Comparison of ENCODE assay signal across 8 cellular contexts in the genomic region with DNA sequence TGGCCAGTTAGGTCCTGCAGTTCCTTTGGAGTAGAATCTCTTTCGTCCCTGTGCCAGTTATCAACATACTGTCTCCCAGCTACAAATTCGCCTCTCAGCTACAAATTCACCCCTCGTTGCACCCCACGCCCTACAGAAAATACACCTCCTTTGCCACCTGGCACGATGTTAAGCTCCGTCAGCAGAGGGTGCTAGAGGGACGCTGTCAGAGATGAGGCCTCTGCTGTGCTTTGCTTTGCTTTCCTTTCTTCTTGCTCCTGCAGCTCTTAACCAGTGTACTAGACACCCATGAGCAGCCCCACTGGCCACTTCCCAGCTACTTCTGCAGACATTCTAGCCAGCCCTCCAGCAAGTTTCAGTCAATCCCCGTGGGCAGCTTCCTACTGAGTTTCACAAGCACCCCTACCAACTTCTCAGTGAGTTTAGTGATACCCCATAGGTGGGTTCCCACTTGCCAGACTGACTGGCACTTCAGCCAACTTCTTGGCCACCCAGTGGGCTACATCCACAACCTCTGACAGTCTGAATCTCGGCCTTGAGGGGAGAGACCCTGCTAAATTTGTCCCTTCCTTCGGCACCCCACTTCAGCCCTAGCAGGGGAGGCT. TPM values are rescaled to one million over a fixed set of nuclear protein-coding genes. Genes with fewer than 3 reads are reported as not detected.
DNase-seq lines count a peak whose midpoint lies in the region; ATAC-seq and TF ChIP-seq lines count a peak whose summit lies in the region.

No MANE protein-coding gene starts in this region.

- H4K20me1 ChIP-seq in HCT116 (ENCODE audit: insufficient read depth): no peaks in the 10 kb centered on the region

- H3K36me3 Mint-ChIP-seq in Caco-2 (ENCODE audit: insufficient read depth, unreplicated experiment): no peaks in the 10 kb centered on the region
- H3K36me3 Mint-ChIP-seq in activated CD4-positive, alpha-beta T cell treated with anti-CD3 and anti-CD28 coated beads, Interleukin-2, amount 10 ng/mL, durations not matched to agents 24 days and 14 days (ENCODE audit: low read depth): peaks cover 4% of the 10 kb centered on the region

- POLR2A ChIA-PET in Caco-2 (lab: Charles Lee): interaction anchor here (0.6 to 1.0 kb wide), 2 partner anchors 42 to 316 kb away, joined by 3 to 7 read pairs; partner anchors contain the start of gene FAM193A
- POLR2A ChIA-PET in HCT116 (lab: Charles Lee): interaction anchor here (0.6 kb wide), 1 partner anchor 234 kb away, joined by 3 read pairs; no protein-coding TSS in a partner anchor

- no TSS peak for BruUV-seq in Caco-2 (replicated peaks; lab: Mats Ljungman, UMichigan)
- no TSS peak for BruUV-seq in HCT116 (replicated peaks; lab: Mats Ljungman, UMichigan)

- ATAC-seq in HCT116 (peak; percentile 92), HG02623 (IDR thresholded peaks at IDR 0.05; ENCODE audit: unreplicated experiment) (no peak)

- H2AFZ ChIP-seq in HCT116 (ENCODE audit: low read depth, low read length, poor library complexity, severe bottlenecking): no peak overlapping the region

- no peak overlapping the region for H3K4me3 Mint-ChIP-seq in Caco-2 (ENCODE audit: unreplicated experiment)
- no peak overlapping the region for H3K4me3 Mint-ChIP-seq in activated CD4-positive, alpha-beta T cell treated with anti-CD3 and anti-CD28 coated beads, Interleukin-2, amount 10 ng/mL, durations not matched to agents 24 days and 14 days

- H3K79me2 ChIP-seq in HCT116 (ENCODE audit: insufficient read depth, low read length): no peaks in the 10 kb centered on the region

- CTCF ChIA-PET in Caco-2 (lab: Charles Lee) (interaction anchor here (0.6 to 1.8 kb wide), 11 partner anchors 11 to 817 kb away, joined by 3 to 14 read pairs (median 5); partner anchors contain the start of genes FAM193A, HAUS3, MXD4 and POLN), HCT116 (lab: Charles Lee) (interaction anchor here (0.7 to 2.9 kb wide), 20 partner anchors 10 to 715 kb away, joined by 3 to 38 read pairs (median 4); partner anchors contain the start of genes CFAP99, HAUS3, MXD4 and POLN)

- peaks cover 9% of the 10 kb centered on the region for H3K4me1 Mint-ChIP-seq in Caco-2 (ENCODE audit: low read depth, unreplicated experiment)
- H3K4me1 Mint-ChIP-seq in activated CD4-positive, alpha-beta T cell treated with anti-CD3 and anti-CD28 coated beads, Interleukin-2, amount 10 ng/mL, durations not matched to agents 24 days and 14 days: peaks cover 8% of the 10 kb centered on the region

- WGBS in liver: 14% methylated on average over 10 of the region's 10 CpGs

- no peaks in the 10 kb centered on the region for H3K36me3 ChIP-seq in Caco-2 (ENCODE audit: control insufficient read depth, insufficient read depth, low read length)
- H3K36me3 ChIP-seq in HCT116 (ENCODE audit: control insufficient read depth in 1 of 2, insufficient read depth in 2 of 2, low read length in 2 of 2): no peaks in the 10 kb centered on the region
- H3K36me3 ChIP-seq in colonic mucosa: no peaks in the 10 kb centered on the region
- peaks cover 0 to 7% (median 2%) of the 10 kb centered on the region in 4 donors for H3K36me3 ChIP-seq in liver (ENCODE audit: control insufficient read depth in 4 of 4, insufficient read depth in 3 of 4, low read depth in 1 of 4, low read length in 3 of 4)

- H3K4me3 ChIP-seq in Caco-2 (ENCODE audit: low read depth, low read length): no peak overlapping the region
- no peak overlapping the region for H3K4me3 ChIP-seq in HCT116 (replicated peaks in 1 of 2; ENCODE audit: low read depth in 1 of 2, low read length in 2 of 2)
- no peak overlapping the region for H3K4me3 ChIP-seq in colonic mucosa
- H3K4me3 ChIP-seq in liver (ENCODE audit: low read depth in 1 of 3, low read length in 3 of 3): no peak overlapping the region

- H3K9me3 ChIP-seq in Caco-2 (no peaks in the 10 kb centered on the region), HCT116 (ENCODE audit: control insufficient read depth in 1 of 2, insufficient read depth in 1 of 2, low read depth in 1 of 2, low read length in 2 of 2) (no peaks in the 10 kb centered on the region), colonic mucosa (no peaks in the 10 kb centered on the region), liver (ENCODE audit: control insufficient read depth in 4 of 4, low read length in 3 of 4) (no peaks in the 10 kb centered on the region)

- no peaks in the 10 kb centered on the region for H3K9me3 Mint-ChIP-seq in Caco-2 (ENCODE audit: unreplicated experiment)
- no peaks in the 10 kb centered on the region for H3K9me3 Mint-ChIP-seq in activated CD4-positive, alpha-beta T cell treated with anti-CD3 and anti-CD28 coated beads, Interleukin-2, amount 10 ng/mL, durations not matched to agents 24 days and 14 days

- RAD21 ChIA-PET in HCT116 (lab: Charles Lee; ENCODE audit: low non-redundant PET in 1 of 2, low total read pairs in 2 of 2, uncharacterized antibody in 2 of 2, unreplicated experiment in 2 of 2): interaction anchor here (1.1 to 1.8 kb wide), 2 partner anchors 221 to 222 kb away, joined by 3 to 7 read pairs; no protein-coding TSS in a partner anchor

- intact Hi-C loops in Caco-2 (cut with micrococcal nuclease; ENCODE audit: unreplicated experiment): loop anchor here (1.0 to 5.0 kb wide), 3 partner anchors 197 to 249 kb away; partner anchors contain the start of genes CFAP99, RNF4 and ZFYVE28
- intact Hi-C loops in HCT116 (cut with micrococcal nuclease): loop anchor here (1.0 to 10.0 kb wide), 2 partner anchors 221 to 495 kb away; no protein-coding TSS in a partner anchor
- intact Hi-C loops in activated CD4-positive, alpha-beta T cell treated with anti-CD3 and anti-CD28 coated beads, Interleukin-2, amount 10 ng/mL, durations not matched to agents 24 days and 14 days (cut with micrococcal nuclease): loop anchor here (1.0 kb wide), 2 partner anchors 221 to 243 kb away; no protein-coding TSS in a partner anchor
- intact Hi-C loops in colonic mucosa (cut with DNase I): loop anchor here (5.0 kb wide), 1 partner anchor 222 kb away; no protein-coding TSS in a partner anchor

- TF ChIP-seq RAD21 in HCT116 (IDR thresholded peaks at IDR 0.05; ENCODE audit: low read depth) (peak; percentile 93), liver (IDR thresholded peaks at IDR 0.05) (peak; percentile 94 to 96)

- H3K27ac ChIP-seq in HCT116 (ENCODE audit: low read depth, low read length) (no peak overlapping the region), colonic mucosa (no peak overlapping the region), liver (ENCODE audit: low read depth in 1 of 2, low read length in 2 of 2) (no peak overlapping the region)

- no peak overlapping the region for H3K4me2 ChIP-seq in HCT116 (ENCODE audit: low read length)

- H3K9ac ChIP-seq in HCT116 (ENCODE audit: low read length) (no peak overlapping the region), colonic mucosa (ENCODE audit: low read depth in 2 of 2, low read length in 2 of 2) (no peak overlapping the region), liver (ENCODE audit: low read depth in 1 of 2, low read length in 2 of 2) (no peak overlapping the region)

- H3K27ac Mint-ChIP-seq in Caco-2 (ENCODE audit: unreplicated experiment): no peak overlapping the region
- H3K27ac Mint-ChIP-seq in activated CD4-positive, alpha-beta T cell treated with anti-CD3 and anti-CD28 coated beads, Interleukin-2, amount 10 ng/mL, durations not matched to agents 24 days and 14 days: no peak overlapping the region

- no peaks in the 10 kb centered on the region for H3K27me3 ChIP-seq in Caco-2 (replicated peaks; ENCODE audit: control insufficient read depth, insufficient read depth, low read length)
- H3K27me3 ChIP-seq in HCT116 (ENCODE audit: insufficient read depth, low read length): no peaks in the 10 kb centered on the region
- H3K27me3 ChIP-seq in colonic mucosa: no peaks in the 10 kb centered on the region
- H3K27me3 ChIP-seq in liver (ENCODE audit: control insufficient read depth in 4 of 4, insufficient read depth in 4 of 4, low read length in 3 of 4): no peaks in the 10 kb centered on the region

- DNase-seq in Caco-2 (peak; percentile 69 to 79), HCT116 (ENCODE audit: low read depth, low spot score) (peak; percentile 28), NCI-H345 (lab: John Stamatoyannopoulos, UW) (peak; percentile 63), colonic mucosa (peak; percentile 75)
- peak; percentile 94 for DNase-seq in activated CD4-positive, alpha-beta T cell treated with anti-CD3 and anti-CD28 coated beads, Interleukin-2, amount 10 ng/mL, durations not matched to agents 24 days and 14 days
- DNase-seq in stimulated activated CD4-positive, alpha-beta T cell treated with anti-CD3 and anti-CD28 coated beads, TNF-alpha, amount 100 ng/mL, for 1 hour (ENCODE audit: low read depth in 3 of 3, low spot score in 1 of 3): peak; percentile 43 to 71 (median 62)

- no peaks in the 10 kb centered on the region for H3K9me2 ChIP-seq in HCT116 (ENCODE audit: insufficient read depth)

- TF ChIP-seq CTCF in Caco-2 (IDR thresholded peaks at IDR 0.05; ENCODE audit: insufficient read depth in 1 of 2, low read depth in 1 of 2, low read length in 1 of 2, severe bottlenecking in 1 of 2, unreplicated experiment in 1 of 2): peak; percentile 78 to 88
- TF ChIP-seq CTCF in HCT116 (IDR thresholded peaks at IDR 0.05 in 2 of 3, conservative IDR thresholded peaks at IDR 0.05 in 1 of 3; ENCODE audit: borderline replicate concordance in 1 of 3, insufficient read depth in 1 of 3, low read depth in 2 of 3, low read length in 2 of 3): peak; percentile 89 to 93 (median 93)
- TF ChIP-seq CTCF in colonic mucosa (IDR thresholded peaks at IDR 0.05): peak; percentile 79
- peak; percentile 83 for TF ChIP-seq CTCF in liver (IDR thresholded peaks at IDR 0.05; ENCODE audit: low read depth, low read length, missing input control)

- TF ChIP-seq POLR2A in HCT116 (IDR thresholded peaks at IDR 0.05; ENCODE audit: borderline replicate concordance, extremely low read depth, insufficient read depth, insufficient read length): no peak

- no peaks in the 10 kb centered on the region for H3K4me1 ChIP-seq in Caco-2
- peaks cover 0 to 7% of the 10 kb centered on the region in 2 experiments; a peak in 2 of 4 replicates for H3K4me1 ChIP-seq in HCT116 (ENCODE audit: control insufficient read depth in 1 of 2, insufficient read depth in 2 of 2, low read length in 2 of 2)
- H3K4me1 ChIP-seq in colonic mucosa: no peaks in the 10 kb centered on the region
- no peaks in the 10 kb centered on the region for H3K4me1 ChIP-seq in liver (ENCODE audit: control insufficient read depth in 4 of 4, insufficient read depth in 4 of 4, low read length in 3 of 4)

- no peaks in the 10 kb centered on the region for H3K27me3 Mint-ChIP-seq in Caco-2 (ENCODE audit: insufficient read depth, unreplicated experiment)
- no peaks in the 10 kb centered on the region for H3K27me3 Mint-ChIP-seq in activated CD4-positive, alpha-beta T cell treated with anti-CD3 and anti-CD28 coated beads, Interleukin-2, amount 10 ng/mL, durations not matched to agents 24 days and 14 days

RNA-seq across cellular contexts. Expression of gene HAUS3, which starts 21.8 kb away (rescaled TPM):
- total RNA-seq in Caco-2 (2022) (17.7 and 17.9 TPM in 2 replicates), HCT116 (2021; ENCODE audit: unreplicated experiment) (17.3 TPM), colonic mucosa (10 to 100 TPM in 1 of 2 donors, 1 to 10 TPM in 1; 9.1 to 13.0 TPM), liver (10 to 100 TPM in 1 of 2 donors, 1 to 10 TPM in 1; 7.1 to 13.9 TPM)
- polyA plus RNA-seq in HCT116 (2012): 3.4 and 6.0 TPM in 2 replicates
- 19.3 and 19.4 TPM in 2 replicates for total RNA-seq in activated CD4-positive, alpha-beta T cell treated with anti-CD3 and anti-CD28 coated beads, Interleukin-2, amount 10 ng/mL, durations not matched to agents 24 days and 14 days
- polyA plus RNA-seq in liver: 1 to 10 TPM; 2.3 to 3.4 TPM

RNA-seq across cellular contexts. Expression of gene POLN, which starts 21.8 kb away (rescaled TPM):
- total RNA-seq in Caco-2 (2022) (1.2 and 1.6 TPM in 2 replicates), HCT116 (2021; ENCODE audit: unreplicated experiment) (3.1 TPM), colonic mucosa (1 to 10 TPM; 1.6 to 2.8 TPM), liver (1 to 10 TPM; 1.6 to 2.3 TPM)
- 1.0 and 1.4 TPM in 2 replicates for polyA plus RNA-seq in HCT116 (2012)
- total RNA-seq in activated CD4-positive, alpha-beta T cell treated with anti-CD3 and anti-CD28 coated beads, Interleukin-2, amount 10 ng/mL, durations not matched to agents 24 days and 14 days: 1.9 and 2.3 TPM in 2 replicates
- polyA plus RNA-seq in liver: 1 to 10 TPM in 1 of 2 donors, under 1 TPM in 1; 0.44 to 1.3 TPM

RNA-seq across cellular contexts. Expression of gene MXD4, which starts 41.8 kb away (rescaled TPM):
- 22.1 and 22.3 TPM in 2 replicates for total RNA-seq in Caco-2 (2022)
- 22.0 TPM for total RNA-seq in HCT116 (2021; ENCODE audit: unreplicated experiment)
- polyA plus RNA-seq in HCT116 (2012): 16.4 and 18.9 TPM in 2 replicates
- total RNA-seq in activated CD4-positive, alpha-beta T cell treated with anti-CD3 and anti-CD28 coated beads, Interleukin-2, amount 10 ng/mL, durations not matched to agents 24 days and 14 days: 4.9 and 5.2 TPM in 2 replicates
- 10 to 100 TPM; 36.7 to 43.3 TPM for total RNA-seq in colonic mucosa
- 10 to 100 TPM; 17.0 to 19.6 TPM for total RNA-seq in liver
- polyA plus RNA-seq in liver: 10 to 100 TPM in 1 of 2 donors, 1 to 10 TPM in 1; 6.5 to 14.8 TPM

Comparison
In these comparisons a context has a peak if more than half of its experiments do, and no peak if none do; other contexts are left out.
1. DNase-seq: peak in every context shown above with its lines; median percentile 94 in activated CD4-positive, alpha-beta T cell treated with anti-CD3 and anti-CD28 coated beads, Interleukin-2, amount 10 ng/mL, durations not matched to agents 24 days and 14 days; 75 in colonic mucosa; 74 in Caco-2; 63 in NCI-H345; 62 in stimulated activated CD4-positive, alpha-beta T cell treated with anti-CD3 and anti-CD28 coated beads, TNF-alpha, amount 100 ng/mL, for 1 hour; 28 in HCT116.